13 cellular contexts compared by ENCODE assay signal in genomic region chr2:134402385-134402784, GRCh38.
DNase-seq lines count a peak whose midpoint lies in the region; ATAC-seq and TF ChIP-seq lines count a peak whose summit lies in the region.
"Had no signal": no experiment of that assay in that cellular context is flagged by ENCODE, and none has a peak within 500 bp of the region (broad histone marks: within the 10 kb centered on the region; RNA-seq: fewer than 3 reads in every experiment).

No MANE protein-coding gene starts in this region.

- H3K4me3 ChIP-seq in CD4-positive, alpha-beta memory T cell (ENCODE audit: low read length in 2 of 2): no peak overlapping the region
- H3K4me3 ChIP-seq in fibroblast of mammary gland (ENCODE audit: control insufficient read depth, low read depth, low read length): no peak overlapping the region
- H3K4me3 ChIP-seq in parathyroid adenoma (ENCODE audit: low read depth, low read length): no peak overlapping the region
- H3K4me3 ChIP-seq in neural progenitor cell: no peak overlapping the region

- H3K4me1 Mint-ChIP-seq in CD4-positive, alpha-beta memory T cell: peaks cover 7 to 35% (median 18%) of the 10 kb centered on the region in 4 donors
- H3K4me1 Mint-ChIP-seq in neural progenitor cell: peaks cover 4% of the 10 kb centered on the region

- peaks cover 0 to 1% (median 0%) of the 10 kb centered on the region in 8 donors for H3K9me3 Mint-ChIP-seq in CD4-positive, alpha-beta memory T cell
- no peaks in the 10 kb centered on the region for H3K9me3 Mint-ChIP-seq in neural progenitor cell
- H3K9me3 Mint-ChIP-seq: dendritic cell treated with granulocyte-macrophage colony-stimulating factor and Interleukin-4, amounts not matched to agents 40 ng/mL and 50 ng/mL, for 4 days had no signal

- no peaks in the 10 kb centered on the region for H4K20me1 ChIP-seq in neural progenitor cell (ENCODE audit: low read depth)

- H3K27ac Mint-ChIP-seq in CD4-positive, alpha-beta memory T cell: peak overlapping the region in 5 of 7 donors; percentile 32 to 68 (median 67)
- H3K27ac Mint-ChIP-seq in neural progenitor cell: no peak overlapping the region
- H3K27ac Mint-ChIP-seq: dendritic cell treated with granulocyte-macrophage colony-stimulating factor and Interleukin-4, amounts not matched to agents 40 ng/mL and 50 ng/mL, for 4 days had no signal

- H3K4me1 ChIP-seq in CD4-positive, alpha-beta memory T cell (ENCODE audit: insufficient read depth, low read length): peaks cover 1% of the 10 kb centered on the region
- peaks cover 6% of the 10 kb centered on the region for H3K4me1 ChIP-seq in parathyroid adenoma
- peaks cover 6% of the 10 kb centered on the region for H3K4me1 ChIP-seq in neural progenitor cell

- H3K27me3 ChIP-seq in CD4-positive, alpha-beta memory T cell (ENCODE audit: insufficient read depth, low read length): no peaks in the 10 kb centered on the region
- no peaks in the 10 kb centered on the region for H3K27me3 ChIP-seq in parathyroid adenoma (ENCODE audit: control insufficient read depth, insufficient read depth, low read length)
- H3K27me3 ChIP-seq in neural progenitor cell: no peaks in the 10 kb centered on the region

- no peak for TF ChIP-seq CTCF in fibroblast of mammary gland (conservative IDR thresholded peaks at IDR 0.05; ENCODE audit: control insufficient read depth, insufficient read depth, low read depth, low read length)
- TF ChIP-seq CTCF in parathyroid adenoma (IDR thresholded peaks at IDR 0.05): no peak
- no peak for TF ChIP-seq CTCF in neural progenitor cell (IDR thresholded peaks at IDR 0.05)

- H3K27me3 Mint-ChIP-seq in CD4-positive, alpha-beta memory T cell: no peaks in the 10 kb centered on the region
- no peaks in the 10 kb centered on the region for H3K27me3 Mint-ChIP-seq in neural progenitor cell (ENCODE audit: insufficient read depth, low read depth)
- H3K27me3 Mint-ChIP-seq: dendritic cell treated with granulocyte-macrophage colony-stimulating factor and Interleukin-4, amounts not matched to agents 40 ng/mL and 50 ng/mL, for 4 days had no signal

- H3K9ac ChIP-seq in parathyroid adenoma: no peak overlapping the region
- H3K9ac ChIP-seq in neural progenitor cell: no peak overlapping the region

- intact Hi-C loops in CD4-positive, alpha-beta memory T cell (cut with micrococcal nuclease): no loop called here

- H3K79me2 ChIP-seq in parathyroid adenoma: no peaks in the 10 kb centered on the region
- H3K79me2 ChIP-seq in neural progenitor cell (ENCODE audit: low read depth): no peaks in the 10 kb centered on the region

- H3K4me2 ChIP-seq in parathyroid adenoma (ENCODE audit: low read length): no peak overlapping the region
- no peak overlapping the region for H3K4me2 ChIP-seq in neural progenitor cell

- peaks cover 10% of the 10 kb centered on the region for H3K36me3 ChIP-seq in CD4-positive, alpha-beta memory T cell (ENCODE audit: insufficient read depth, low read length)
- no peaks in the 10 kb centered on the region for H3K36me3 ChIP-seq in parathyroid adenoma (ENCODE audit: control insufficient read depth, insufficient read depth, low read length)
- no peaks in the 10 kb centered on the region for H3K36me3 ChIP-seq in neural progenitor cell

- H3K4me3 Mint-ChIP-seq in CD4-positive, alpha-beta memory T cell: no peak overlapping the region
- H3K4me3 Mint-ChIP-seq in neural progenitor cell: no peak overlapping the region
- H3K4me3 Mint-ChIP-seq: dendritic cell treated with granulocyte-macrophage colony-stimulating factor and Interleukin-4, amounts not matched to agents 40 ng/mL and 50 ng/mL, for 4 days had no signal

- no peak for ATAC-seq in HG02885 (IDR thresholded peaks at IDR 0.05; ENCODE audit: poor library complexity, unreplicated experiment)
- no peak for ATAC-seq in GM19023 (IDR thresholded peaks at IDR 0.05; ENCODE audit: unreplicated experiment)

- H3K27ac ChIP-seq in CD4-positive, alpha-beta memory T cell (ENCODE audit: low read depth, low read length): no peak overlapping the region
- H3K27ac ChIP-seq in parathyroid adenoma (peak overlapping the region; percentile 13), neural progenitor cell (no peak overlapping the region)

- H2AFZ ChIP-seq in parathyroid adenoma: no peak overlapping the region
- no peak overlapping the region for H2AFZ ChIP-seq in neural progenitor cell (replicated peaks)

- DNase-seq in CD4-positive, alpha-beta memory T cell: no peak
- DNase-seq in NOMO-1 (lab: John Stamatoyannopoulos, UW; ENCODE audit: unreplicated experiment in 2 of 2) (peak; percentile 22 to 77), fibroblast of mammary gland (ENCODE audit: low read depth) (peak; percentile 97), DMS153 (lab: John Stamatoyannopoulos, UW) (no peak), neural progenitor cell (ENCODE audit: low spot score) (no peak)
- DNase-seq: COR-L47, H7, NCI-H2227 treated with DMSO at 0.1 percent for 48 hours, T-helper 2 cell had no signal

- H3K36me3 Mint-ChIP-seq in CD4-positive, alpha-beta memory T cell: peaks cover 43 to 49% of the 10 kb centered on the region in 2 donors
- H3K36me3 Mint-ChIP-seq in neural progenitor cell: peaks cover 2% of the 10 kb centered on the region

- H3F3A ChIP-seq in neural progenitor cell (ENCODE audit: low read depth): no peaks in the 10 kb centered on the region

- CTCF ChIA-PET in CD4-positive, alpha-beta memory T cell (lab: Charles Lee; ENCODE audit: partially characterized antibody): interaction anchor here (1.7 to 2.9 kb wide), 2 partner anchors 10 to 49 kb away, joined by 5 to 12 read pairs; no protein-coding TSS in a partner anchor

- POLR2A ChIA-PET in CD4-positive, alpha-beta memory T cell (lab: Charles Lee; ENCODE audit: partially characterized antibody): no interaction called here

- no peaks in the 10 kb centered on the region for H3K9me3 ChIP-seq in CD4-positive, alpha-beta memory T cell (ENCODE audit: control insufficient read depth in 1 of 2, low read length in 2 of 2)
- H3K9me3 ChIP-seq in parathyroid adenoma (ENCODE audit: control insufficient read depth, low read length) (no peaks in the 10 kb centered on the region), neural progenitor cell (ENCODE audit: low read depth) (no peaks in the 10 kb centered on the region)

Comparison
In these comparisons a context has a peak if more than half of its experiments do, and no peak if none do; other contexts are left out.
1. DNase-seq: peak in NOMO-1 (2 of 2) and fibroblast of mammary gland (single experiment); none in CD4-positive, alpha-beta memory T cell (0 of 5), DMS153 (single experiment) and neural progenitor cell (single experiment).